ENCODE assay signal across 14 cellular contexts in genomic region chr6:4380881-4381281, GRCh38.
"Had no signal": no experiment of that assay in that cellular context is flagged by ENCODE, and none has a peak within 500 bp of the region (broad histone marks: within the 10 kb centered on the region; RNA-seq: fewer than 3 reads in every experiment).

No MANE protein-coding gene starts in this region.

- H3K4me2 ChIP-seq: smooth muscle cell had no signal

- H3K27ac Mint-ChIP-seq: activated CD8-positive, alpha-beta T cell treated with anti-CD3 and anti-CD28 coated beads for 36 hours; activated naive CD4-positive, alpha-beta T cell treated with anti-CD3 and anti-CD28 coated beads, Interleukin-2, amount 50 U/mL, for 24 hours; activated T-helper 17 cell treated with anti-CD3 and anti-CD28 coated beads, Interleukin-2, amount 50 U/mL, for 72 hours; natural killer cell treated with Interleukin-12 subunit alpha and Interleukin-12 subunit beta and Interleukin-15 and Interleukin-18, amount 100 ng/mL, for 72 hours; stimulated activated memory B cell treated with anti-CD40 and anti-IgM and Interleukin-4, amounts not matched to agents 10 μg/mL and 1 μg/mL and 100 μg/mL, for 72 hours had no signal

- H3K4me3 Mint-ChIP-seq: activated CD8-positive, alpha-beta T cell treated with anti-CD3 and anti-CD28 coated beads for 36 hours; activated naive CD4-positive, alpha-beta T cell treated with anti-CD3 and anti-CD28 coated beads, Interleukin-2, amount 50 U/mL, for 24 hours; activated T-helper 17 cell treated with anti-CD3 and anti-CD28 coated beads, Interleukin-2, amount 50 U/mL, for 72 hours; natural killer cell treated with Interleukin-12 subunit alpha and Interleukin-12 subunit beta and Interleukin-15 and Interleukin-18, amount 100 ng/mL, for 72 hours; stimulated activated memory B cell treated with anti-CD40 and anti-IgM and Interleukin-4, amounts not matched to agents 10 μg/mL and 1 μg/mL and 100 μg/mL, for 72 hours had no signal

- H3K36me3 Mint-ChIP-seq: stimulated activated memory B cell treated with anti-CD40 and anti-IgM and Interleukin-4, amounts not matched to agents 10 μg/mL and 1 μg/mL and 100 μg/mL, for 72 hours had no signal

- H3K27ac ChIP-seq: gastroesophageal sphincter, transverse colon had no signal

- H3K36me3 ChIP-seq: gastroesophageal sphincter, transverse colon had no signal

- ATAC-seq: activated CD8-positive, alpha-beta T cell treated with anti-CD3 and anti-CD28 coated beads for 36 hours; activated T-helper 17 cell treated with anti-CD3 and anti-CD28 coated beads, Interleukin-2, amount 50 U/mL, for 72 hours; gastroesophageal sphincter; natural killer cell treated with Interleukin-12 subunit alpha and Interleukin-12 subunit beta and Interleukin-15 and Interleukin-18, amount 100 ng/mL, for 72 hours; SK-N-SH treated with all-trans-retinoic acid at 6 μM for 48 hours; stimulated activated memory B cell treated with anti-CD40 and anti-IgM and Interleukin-4, amounts not matched to agents 10 μg/mL and 1 μg/mL and 100 μg/mL, for 72 hours had no signal

- H3K4me1 ChIP-seq: gastroesophageal sphincter, transverse colon had no signal

- H3K4me1 Mint-ChIP-seq: activated naive CD4-positive, alpha-beta T cell treated with anti-CD3 and anti-CD28 coated beads, Interleukin-2, amount 50 U/mL, for 24 hours; activated T-helper 17 cell treated with anti-CD3 and anti-CD28 coated beads, Interleukin-2, amount 50 U/mL, for 72 hours; stimulated activated memory B cell treated with anti-CD40 and anti-IgM and Interleukin-4, amounts not matched to agents 10 μg/mL and 1 μg/mL and 100 μg/mL, for 72 hours had no signal

- DNase-seq: activated CD4-positive, alpha-beta T cell treated with anti-CD3 and anti-CD28 coated beads for 4 hours; activated CD8-positive, alpha-beta T cell treated with anti-CD3 and anti-CD28 coated beads for 36 hours; amniotic stem cell; hypothalamus; retina; transverse colon had no signal

- FAIRE-seq: colon had no signal

- H3K27me3 ChIP-seq: gastroesophageal sphincter, transverse colon had no signal

- H3K4me3 ChIP-seq: gastroesophageal sphincter, smooth muscle cell, transverse colon had no signal
